8 cellular contexts compared by ENCODE assay signal in genomic region chr5:159915913-159916840, GRCh38. TPM values are rescaled to one million over a fixed set of nuclear protein-coding genes. Genes with fewer than 3 reads are reported as not detected.
A peak's percentile ranks its signal among the peaks of the same experiment; 100 is the strongest.
DNase-seq lines count a peak whose midpoint lies in the region; ATAC-seq and TF ChIP-seq lines count a peak whose summit lies in the region.

ADRA1B (plus strand) TSS chr5:159916482; CDS start chr5:159916906, 424 bp downstream.

- no peak within 1 kb of the TSS for H3K27ac Mint-ChIP-seq in CD4-positive, alpha-beta T cell
- no peak within 1 kb of the TSS for H3K27ac Mint-ChIP-seq in activated T-cell treated with anti-CD3 and anti-CD28 coated beads, Interleukin-2, amount 50 U/mL, for 72 hours

- intact Hi-C loops in CD4-positive, alpha-beta T cell (cut with DNase I, micrococcal nuclease): loop anchor here (2.0 to 10.0 kb wide), 3 partner anchors 469 to 761 kb away; no protein-coding TSS in a partner anchor

- no peaks in the 10 kb centered on the region for H3K36me3 Mint-ChIP-seq in CD4-positive, alpha-beta T cell (ENCODE audit: low read depth)
- no peaks in the 10 kb centered on the region for H3K36me3 Mint-ChIP-seq in activated T-cell treated with anti-CD3 and anti-CD28 coated beads, Interleukin-2, amount 50 U/mL, for 72 hours (ENCODE audit: insufficient read depth in 2 of 2)

- H3K9me3 ChIP-seq in CD4-positive, alpha-beta T cell (ENCODE audit: control insufficient read depth, low read length): no peaks in the 10 kb centered on the region
- H3K9me3 ChIP-seq in neural cell (ENCODE audit: low read length): no peaks in the 10 kb centered on the region
- no peaks in the 10 kb centered on the region for H3K9me3 ChIP-seq in suprapubic skin

- CTCF ChIA-PET in CD4-positive, alpha-beta T cell (lab: Charles Lee): no interaction called here

- WGBS in suprapubic skin: 5% methylated on average over 24 of the region's 81 CpGs

- H3K27me3 ChIP-seq in CD4-positive, alpha-beta T cell (ENCODE audit: control insufficient read depth, insufficient read depth, low read length): peaks cover 51% of the 10 kb centered on the region
- H3K27me3 ChIP-seq in neural cell (ENCODE audit: insufficient read depth, low read depth, low read length): peaks cover 17% of the 10 kb centered on the region
- H3K27me3 ChIP-seq in suprapubic skin: peaks cover 24% of the 10 kb centered on the region

- no peaks in the 10 kb centered on the region for H3K9me3 Mint-ChIP-seq in CD4-positive, alpha-beta T cell
- H3K9me3 Mint-ChIP-seq in activated T-cell treated with anti-CD3 and anti-CD28 coated beads, Interleukin-2, amount 50 U/mL, for 72 hours: no peaks in the 10 kb centered on the region

- DNase-seq in CD4-positive, alpha-beta T cell: peak in 8 of 10 experiments; percentile 6 to 43 (median 18)
- DNase-seq in NCI-H524 treated with DMSO at 0.1 percent for 48 hours (lab: John Stamatoyannopoulos, UW): peak; percentile 3
- peak; percentile 61 to 71 for DNase-seq in activated T-cell treated with anti-CD3 and anti-CD28 coated beads, Interleukin-2, amount 50 U/mL, for 72 hours
- DNase-seq in fibroblast of the aortic adventitia (ENCODE audit: low read depth): peak; percentile 46
- DNase-seq in suprapubic skin (ENCODE audit: low spot score in 2 of 2): peak in 1 of 2 donors; percentile 75

- no peaks in the 10 kb centered on the region for H3F3A ChIP-seq in neural cell (ENCODE audit: insufficient read depth, low read length, poor library complexity, severe bottlenecking)

- H3K4me3 ChIP-seq in fibroblast of the aortic adventitia (ENCODE audit: low read depth, low read length) (peak within 1 kb of the TSS; percentile 62), neural cell (ENCODE audit: low read length) (peak within 1 kb of the TSS; percentile 61), suprapubic skin (peak within 1 kb of the TSS; percentile 48)

- TF ChIP-seq POLR2A in suprapubic skin (IDR thresholded peaks at IDR 0.05): no peak

- no peak within 1 kb of the TSS for H2AFZ ChIP-seq in neural cell (ENCODE audit: low read depth, low read length)

- no peaks in the 10 kb centered on the region for H3K36me3 ChIP-seq in neural cell (ENCODE audit: insufficient read depth, low read length)
- no peaks in the 10 kb centered on the region for H3K36me3 ChIP-seq in suprapubic skin

- no peak for TF ChIP-seq CTCF in CD4-positive, alpha-beta T cell (IDR thresholded peaks at IDR 0.05)
- TF ChIP-seq CTCF in fibroblast of the aortic adventitia (IDR thresholded peaks at IDR 0.05; ENCODE audit: insufficient read depth, low read length) (peak; percentile 57), neural cell (IDR thresholded peaks at IDR 0.05; ENCODE audit: poor library complexity, severe bottlenecking) (peak; percentile 60), suprapubic skin (IDR thresholded peaks at IDR 0.05) (peak; percentile 19 to 78)

- peak; percentile 74 for TF ChIP-seq RAD21 in neural cell (conservative IDR thresholded peaks at IDR 0.05)

- H3K4me1 ChIP-seq in suprapubic skin: peaks cover 19% of the 10 kb centered on the region

- no peak within 1 kb of the TSS for H3K4me2 ChIP-seq in neural cell (ENCODE audit: low read length)

- H4K20me1 ChIP-seq in neural cell (ENCODE audit: insufficient read depth): no peaks in the 10 kb centered on the region

- no peak for TF ChIP-seq EP300 in neural cell (conservative IDR thresholded peaks at IDR 0.05; ENCODE audit: poor library complexity, severe bottlenecking)
- no peak for TF ChIP-seq EP300 in suprapubic skin (IDR thresholded peaks at IDR 0.05)

- peaks cover 10% of the 10 kb centered on the region for H3K4me1 Mint-ChIP-seq in CD4-positive, alpha-beta T cell (ENCODE audit: low read depth)
- H3K4me1 Mint-ChIP-seq in activated T-cell treated with anti-CD3 and anti-CD28 coated beads, Interleukin-2, amount 50 U/mL, for 72 hours (ENCODE audit: low read depth): no peaks in the 10 kb centered on the region

- H3K27ac ChIP-seq in CD4-positive, alpha-beta T cell (ENCODE audit: low read depth, low read length): no peak within 1 kb of the TSS
- H3K27ac ChIP-seq in neural cell (ENCODE audit: low read length): no peak within 1 kb of the TSS
- H3K27ac ChIP-seq in suprapubic skin: no peak within 1 kb of the TSS

- H3K4me3 Mint-ChIP-seq in CD4-positive, alpha-beta T cell: peak within 1 kb of the TSS; percentile 32
- peak within 1 kb of the TSS; percentile 65 to 68 for H3K4me3 Mint-ChIP-seq in activated T-cell treated with anti-CD3 and anti-CD28 coated beads, Interleukin-2, amount 50 U/mL, for 72 hours

- no peaks in the 10 kb centered on the region for H3K9me2 ChIP-seq in neural cell (ENCODE audit: insufficient read depth, low read length)

- H3K27me3 Mint-ChIP-seq in CD4-positive, alpha-beta T cell: peaks cover 67% of the 10 kb centered on the region
- peaks cover 78% of the 10 kb centered on the region for H3K27me3 Mint-ChIP-seq in activated T-cell treated with anti-CD3 and anti-CD28 coated beads, Interleukin-2, amount 50 U/mL, for 72 hours (ENCODE audit: low read depth)

- POLR2A ChIA-PET in CD4-positive, alpha-beta T cell (lab: Charles Lee): no interaction called here

- peak; percentile 67 for ATAC-seq in CD4-positive, alpha-beta T cell (ENCODE audit: poor library complexity)
- ATAC-seq in GM21619 (IDR thresholded peaks at IDR 0.05; ENCODE audit: unreplicated experiment): peak; percentile 78
- peak; percentile 96 to 97 for ATAC-seq in activated T-cell treated with anti-CD3 and anti-CD28 coated beads, Interleukin-2, amount 50 U/mL, for 72 hours (replicated peaks in 1 of 2)
- no peak for ATAC-seq in GM21528 (IDR thresholded peaks at IDR 0.05; ENCODE audit: low FRiP score, unreplicated experiment)

- no peaks in the 10 kb centered on the region for H3K79me2 ChIP-seq in neural cell (replicated peaks; ENCODE audit: insufficient read depth, low read length)

- peak within 1 kb of the TSS; percentile 38 for H3K9ac ChIP-seq in neural cell (ENCODE audit: low read length)

TF ChIP-seq in neural cell, 6 proteins besides CTCF, POLR2A, EP300 and RAD21:
- TF ChIP-seq REST (IDR thresholded peaks at IDR 0.05; ENCODE audit: borderline replicate concordance) (no peak), SMC3 (conservative IDR thresholded peaks at IDR 0.05; ENCODE audit: poor library complexity) (peak; percentile 70)
TF ChIP-seq in neural cell: peak in this region for 1.

RNA-seq across cellular contexts. Expression of gene ADRA1B, which starts in this region (rescaled TPM):
- total RNA-seq in CD4-positive, alpha-beta T cell: not detected
- not detected for total RNA-seq in activated T-cell treated with anti-CD3 and anti-CD28 coated beads, Interleukin-2, amount 50 U/mL, for 72 hours
- 0.63 TPM in 1 of 2 replicates, not detected in the other for total RNA-seq in fibroblast of the aortic adventitia (ENCODE audit: low replicate concordance)
- 1.1 and 1.4 TPM in 2 replicates for polyA plus RNA-seq in neural cell
- 1.5 and 2.1 TPM in 2 replicates for polyA minus RNA-seq in neural cell
- total RNA-seq in suprapubic skin: under 1 TPM in 3 of 4 donors, not detected in 1; 0.36 to 0.64 (median 0.47) TPM

Comparison
In these comparisons a context has a peak if more than half of its experiments do, and no peak if none do; other contexts are left out.
1. Peak in DNase-seq and ATAC-seq in CD4-positive, alpha-beta T cell; RNA of the gene not detected or under 1 TPM.
2. Peak in DNase-seq and ATAC-seq in activated T-cell treated with anti-CD3 and anti-CD28 coated beads, Interleukin-2, amount 50 U/mL, for 72 hours; RNA of the gene not detected or under 1 TPM.
3. Peak in DNase-seq and H3K4me3 ChIP-seq in fibroblast of the aortic adventitia; RNA of the gene not detected or under 1 TPM.